17 cellular contexts compared by ENCODE assay signal in the genomic region with DNA sequence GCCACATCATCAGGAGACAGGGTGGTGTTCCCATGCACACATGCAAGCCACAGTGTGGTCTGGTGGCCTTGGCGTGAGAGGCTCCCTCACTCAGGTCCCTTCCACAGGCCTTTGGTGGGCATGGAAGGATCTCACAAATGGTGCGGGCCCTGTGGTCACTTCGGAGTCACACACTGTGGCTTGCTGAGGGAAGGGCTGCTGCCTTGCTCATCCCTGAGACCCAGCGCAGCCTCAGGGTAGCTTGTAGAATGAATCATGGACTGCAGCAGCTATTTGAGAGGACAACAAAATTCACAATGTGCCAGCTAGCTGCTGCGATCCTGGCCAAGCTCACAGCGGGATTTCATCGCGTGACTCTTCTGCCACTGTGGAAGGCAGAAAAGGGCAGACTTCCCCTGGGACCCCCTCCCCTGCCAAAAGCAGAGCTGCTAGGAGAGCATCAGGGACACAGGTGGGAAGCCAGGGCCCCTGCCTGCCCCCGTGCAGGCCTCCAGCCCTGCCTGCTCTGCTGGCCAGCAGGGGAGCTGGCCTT.
"Had no signal": no experiment of that assay in that cellular context is flagged by ENCODE, and none has a peak within 500 bp of the region (broad histone marks: within the 10 kb centered on the region; RNA-seq: fewer than 3 reads in every experiment).

No MANE protein-coding gene starts in this region.

- H3K4me3 ChIP-seq: body of pancreas, heart right ventricle, sigmoid colon, spleen had no signal

- H3K36me3 ChIP-seq: heart right ventricle, sigmoid colon had no signal

- H3K27ac ChIP-seq: body of pancreas had no signal

- H3K9me3 ChIP-seq: body of pancreas had no signal

- DNase-seq: activated CD4-positive, alpha-beta T cell treated with anti-CD3 and anti-CD28 coated beads, Interleukin-2, amount 10 ng/mL, durations not matched to agents 24 days and 14 days; activated CD8-positive, alpha-beta memory T cell treated with anti-CD3 and anti-CD28 coated beads, Interleukin-2, amount 10 ng/mL, durations not matched to agents 7 days and 5 days; activated CD8-positive, alpha-beta T cell treated with anti-CD3 and anti-CD28 coated beads for 36 hours; activated gamma-delta T cell; activated naive CD4-positive, alpha-beta T cell treated with anti-CD3 and anti-CD28 coated beads, Interleukin-2, amount 50 U/mL, for 16 hours; activated naive CD8-positive, alpha-beta T cell treated with anti-CD3 and anti-CD28 coated beads, Interleukin-2, amount 50 U/mL, for 24 hours; activated T-cell treated with anti-CD3 and anti-CD28 coated beads for 4 hours; body of pancreas; heart right ventricle; islet precursor cell; left colon; occipital lobe; sigmoid colon; spleen; stimulated activated CD4-positive, alpha-beta T cell treated with anti-CD3 and anti-CD28 coated beads, Interleukin-4, amount 100 ng/mL, for 1 hour; stimulated activated naive CD4-positive, alpha-beta T cell; SW 1271 had no signal

- H3K27me3 ChIP-seq: body of pancreas, sigmoid colon had no signal
